Comparison of ENCODE assay signal across 20 cellular contexts in genomic region chr9:129718647-129719046, GRCh38. TPM values are rescaled to one million over a fixed set of nuclear protein-coding genes. Genes with fewer than 3 reads are reported as not detected.
DNase-seq lines count a peak whose midpoint lies in the region; ATAC-seq and TF ChIP-seq lines count a peak whose summit lies in the region.
"Had no signal": no experiment of that assay in that cellular context is flagged by ENCODE, and none has a peak within 500 bp of the region (broad histone marks: within the 10 kb centered on the region; RNA-seq: fewer than 3 reads in every experiment).

No MANE protein-coding gene starts in this region.

- peaks cover 3% of the 10 kb centered on the region for H3K27me3 Mint-ChIP-seq in activated CD4-positive, alpha-beta memory T cell treated with anti-CD3 and anti-CD28 coated beads for 36 hours

- ATAC-seq in Right ventricle myocardium inferior (no peak), left cardiac atrium (no peak), HG03571 (IDR thresholded peaks at IDR 0.05; ENCODE audit: unreplicated experiment) (no peak)
- ATAC-seq: A549 had no signal

- H3K4me1 ChIP-seq in ascending aorta (peaks cover 9 to 22% of the 10 kb centered on the region in 2 donors), osteoblast (ENCODE audit: insufficient read depth, low read length) (peaks cover 25% of the 10 kb centered on the region)
- H3K4me1 ChIP-seq: A549, HAP-1 had no signal

- POLR2A ChIA-PET in activated CD4-positive, alpha-beta memory T cell treated with anti-CD3 and anti-CD28 coated beads for 36 hours (lab: Charles Lee), result no interaction called here

- CTCF ChIA-PET in activated CD4-positive, alpha-beta memory T cell treated with anti-CD3 and anti-CD28 coated beads for 36 hours (lab: Charles Lee), result no interaction called here

- TF ChIP-seq CTCF in ascending aorta (IDR thresholded peaks at IDR 0.05) (no peak), osteoblast (IDR thresholded peaks at IDR 0.05; ENCODE audit: extremely low read depth, low read depth, low read length) (no peak)

- DNase-seq in Right ventricle myocardium inferior (ENCODE audit: missing footprints), result peak; percentile 9
- no peak for DNase-seq in left cardiac atrium
- no peak for DNase-seq in ascending aorta (ENCODE audit: low spot score in 2 of 2)
- peak; percentile 76 for DNase-seq in osteoblast (ENCODE audit: insufficient read length, low spot score, missing footprints)
- no peak for DNase-seq in activated CD4-positive, alpha-beta memory T cell treated with anti-CD3 and anti-CD28 coated beads for 36 hours
- no peak for DNase-seq in stimulated activated CD4-positive, alpha-beta T cell treated with anti-CD3 and anti-CD28 coated beads, Interleukin-12 subunit alpha, Interleukin-12 subunit beta, amount 100 ng/mL, for 4 hours
- DNase-seq: 8988T; ACHN; AML-193; C1 segment of cervical spinal cord; Calu3; CD4-positive, alpha-beta memory T cell; COR-L47; DMS79 treated with DMSO at 0.1 percent for 48 hours; GF-D8; GOT3 had no signal

- no peaks in the 10 kb centered on the region for H3K79me2 ChIP-seq in osteoblast (ENCODE audit: insufficient read depth, low read length)

- H3K4me1 Mint-ChIP-seq in activated CD4-positive, alpha-beta memory T cell treated with anti-CD3 and anti-CD28 coated beads for 36 hours (ENCODE audit: low read depth), result no peaks in the 10 kb centered on the region
- H3K4me1 Mint-ChIP-seq: CD4-positive, alpha-beta memory T cell had no signal

- intact Hi-C loops in Right ventricle myocardium inferior (cut with DNase I) (no loop called here), left cardiac atrium (cut with DNase I) (no loop called here), ascending aorta (cut with DNase I) (loop anchor here (10.0 kb wide), 1 partner anchor 306 kb away; no protein-coding TSS in a partner anchor)
- intact Hi-C loops in activated CD4-positive, alpha-beta memory T cell treated with anti-CD3 and anti-CD28 coated beads for 36 hours (cut with micrococcal nuclease), result no loop called here

- no peak overlapping the region for H3K4me3 ChIP-seq in ascending aorta
- H3K4me3 ChIP-seq in osteoblast (ENCODE audit: insufficient read depth, low read length), result no peak overlapping the region
- H3K4me3 ChIP-seq: A549, HAP-1 had no signal

- peaks cover 0 to 19% of the 10 kb centered on the region in 2 donors for H3K36me3 ChIP-seq in ascending aorta
- H3K36me3 ChIP-seq in osteoblast (ENCODE audit: insufficient read depth, low read length), result peaks cover 6% of the 10 kb centered on the region
- H3K36me3 ChIP-seq: HAP-1 had no signal

- H3K36me3 Mint-ChIP-seq in activated CD4-positive, alpha-beta memory T cell treated with anti-CD3 and anti-CD28 coated beads for 36 hours, result no peaks in the 10 kb centered on the region
- H3K36me3 Mint-ChIP-seq: CD4-positive, alpha-beta memory T cell had no signal

- H3K9me3 Mint-ChIP-seq in activated CD4-positive, alpha-beta memory T cell treated with anti-CD3 and anti-CD28 coated beads for 36 hours, result no peaks in the 10 kb centered on the region
- H3K9me3 Mint-ChIP-seq: CD4-positive, alpha-beta memory T cell had no signal

- H3K4me3 Mint-ChIP-seq in activated CD4-positive, alpha-beta memory T cell treated with anti-CD3 and anti-CD28 coated beads for 36 hours, result no peak overlapping the region
- H3K4me3 Mint-ChIP-seq: CD4-positive, alpha-beta memory T cell had no signal

- H3K4me2 ChIP-seq in osteoblast (ENCODE audit: insufficient read depth, low read length), result no peak overlapping the region
- H3K4me2 ChIP-seq: A549 had no signal

- H3K27ac Mint-ChIP-seq in activated CD4-positive, alpha-beta memory T cell treated with anti-CD3 and anti-CD28 coated beads for 36 hours, result no peak overlapping the region
- H3K27ac Mint-ChIP-seq: CD4-positive, alpha-beta memory T cell had no signal

- no peaks in the 10 kb centered on the region for H4K20me1 ChIP-seq in osteoblast (ENCODE audit: insufficient read depth, low read length)

- H3K27ac ChIP-seq in ascending aorta (peak overlapping the region; percentile 56 to 73), osteoblast (ENCODE audit: low read depth, low read length) (no peak overlapping the region)
- H3K27ac ChIP-seq: A549 had no signal

- H3K9me3 ChIP-seq in ascending aorta (no peaks in the 10 kb centered on the region), osteoblast (ENCODE audit: low read depth, low read length) (no peaks in the 10 kb centered on the region)
- H3K9me3 ChIP-seq: A549, HAP-1 had no signal

- no peaks in the 10 kb centered on the region for H3K27me3 ChIP-seq in ascending aorta
- no peaks in the 10 kb centered on the region for H3K27me3 ChIP-seq in osteoblast (ENCODE audit: insufficient read depth, low read length)

- H2AFZ ChIP-seq in osteoblast (ENCODE audit: low read length), result no peak overlapping the region

RNA-seq across cellular contexts. Expression of gene PTGES, which starts 34.2 kb away (rescaled TPM):
- total RNA-seq in Right ventricle myocardium inferior (4.8 TPM), left cardiac atrium (1 to 10 TPM; 4.5 to 7.9 TPM), ascending aorta (8.9 TPM), osteoblast (70.9 and 115 TPM in 2 replicates)
- total RNA-seq in activated CD4-positive, alpha-beta memory T cell treated with anti-CD3 and anti-CD28 coated beads for 36 hours, result not detected
- total RNA-seq: CD4-positive, alpha-beta memory T cell had no signal

RNA-seq across cellular contexts. Expression of gene PRRX2, which starts 53.2 kb away (rescaled TPM):
- total RNA-seq in Right ventricle myocardium inferior (0.54 TPM), left cardiac atrium (1 to 10 TPM; 1.8 to 5.3 TPM), ascending aorta (112 TPM), osteoblast (27.5 and 34.8 TPM in 2 replicates)
- under 1 TPM; 0.58 to 0.86 TPM for total RNA-seq in activated CD4-positive, alpha-beta memory T cell treated with anti-CD3 and anti-CD28 coated beads for 36 hours
- total RNA-seq: Calu3; CD4-positive, alpha-beta memory T cell; G401 had no signal

Comparison
In these comparisons a context has a peak if more than half of its experiments do, and no peak if none do; other contexts are left out.
1. DNase-seq: peak in Right ventricle myocardium inferior (single experiment) and osteoblast (single experiment); none in left cardiac atrium (single experiment), ascending aorta (0 of 2), activated CD4-positive, alpha-beta memory T cell treated with anti-CD3 and anti-CD28 coated beads for 36 hours (single experiment) and stimulated activated CD4-positive, alpha-beta T cell treated with anti-CD3 and anti-CD28 coated beads, Interleukin-12 subunit alpha, Interleukin-12 subunit beta, amount 100 ng/mL, for 4 hours (single experiment).